Comparison of ENCODE assay signal across 28 cellular contexts in the genomic region with DNA sequence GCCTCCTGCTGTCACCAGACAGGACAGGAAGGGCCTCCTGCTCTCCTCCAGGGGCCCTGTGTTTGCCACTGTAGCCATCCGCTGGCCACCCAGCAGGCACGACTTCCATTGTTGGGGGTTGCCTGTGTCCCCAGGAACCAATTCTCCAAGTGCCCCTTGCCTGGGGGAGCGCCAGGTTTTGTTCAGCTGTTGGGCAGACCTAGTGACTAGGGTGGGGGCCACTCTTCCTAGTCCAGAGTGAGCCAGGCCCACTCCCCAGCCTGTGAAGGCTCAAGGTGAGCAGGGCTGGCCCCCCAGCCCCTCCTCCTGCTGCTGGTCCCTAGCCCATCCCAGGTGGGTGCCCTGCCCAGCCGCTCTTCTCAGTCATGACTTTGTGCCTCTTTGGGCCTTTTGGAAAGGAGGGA. TPM values are rescaled to one million over a fixed set of nuclear protein-coding genes. Genes with fewer than 3 reads are reported as not detected.
DNase-seq lines count a peak whose midpoint lies in the region; ATAC-seq lines count a peak whose summit lies in the region.
"Had no signal": no experiment of that assay in that cellular context is flagged by ENCODE, and none has a peak within 500 bp of the region (broad histone marks: within the 10 kb centered on the region; RNA-seq: fewer than 3 reads in every experiment).

No MANE protein-coding gene starts in this region.

- no peaks in the 10 kb centered on the region for H3K9me3 ChIP-seq in SJCRH30 (replicated peaks)
- H3K9me3 ChIP-seq: Caco-2, gastrocnemius medialis, HAP-1, thoracic aorta had no signal

- DNase-seq in stimulated activated CD4-positive, alpha-beta T cell treated with anti-CD3 and anti-CD28 coated beads, Interleukin-4, amount 100 ng/mL, for 1 hour: peak; percentile 1
- no peak for DNase-seq in stimulated activated CD4-positive, alpha-beta T cell treated with anti-CD3 and anti-CD28 coated beads, Interleukin-4, amount 100 ng/mL, for 4 hours
- DNase-seq in left cardiac atrium (peak; percentile 21), sciatic nerve (ENCODE audit: low spot score) (peak; percentile 56), SJCRH30 (no peak), SW 1271 (lab: John Stamatoyannopoulos, UW) (no peak)
- DNase-seq: activated CD4-positive, alpha-beta T cell treated with anti-CD3 and anti-CD28 coated beads for 36 hours; activated CD8-positive, alpha-beta T cell treated with anti-CD3 and anti-CD28 coated beads, Interleukin-2, amount 10 ng/mL, durations not matched to agents 7 days and 5 days; activated T-cell treated with anti-CD3 and anti-CD28 coated beads for 4 hours; Caco-2; DMS79; GDM1; KG1; MM.1S; naive thymus-derived CD4-positive, alpha-beta T cell; NCI-H2029; NCI-H526 treated with DMSO at 0.1 percent for 48 hours; retina; stimulated activated CD4-positive, alpha-beta T cell treated with anti-CD3 and anti-CD28 coated beads, Interleukin-12 subunit alpha, Interleukin-12 subunit beta, amount 100 ng/mL, for 4 hours; stimulated activated naive CD8-positive, alpha-beta T cell treated with anti-CD3 and anti-CD28 coated beads, Interleukin-15, Interleukin-2, amounts not matched to agents 100 U/mL and 50 U/mL, for 24 hours had no signal

- H3K4me1 ChIP-seq in SJCRH30: peaks cover 38% of the 10 kb centered on the region
- H3K4me1 ChIP-seq: Caco-2, HAP-1 had no signal

- intact Hi-C loops in left cardiac atrium (cut with DNase I) (no loop called here), sciatic nerve (cut with DNase I) (no loop called here)

- no peak overlapping the region for H3K4me3 ChIP-seq in SJCRH30
- H3K4me3 ChIP-seq: dorsolateral prefrontal cortex, gastrocnemius medialis, HAP-1, hepatocyte, thoracic aorta had no signal

- ATAC-seq in left cardiac atrium (no peak), sciatic nerve (no peak), GM21529 (IDR thresholded peaks at IDR 0.05; ENCODE audit: unreplicated experiment) (no peak)
- ATAC-seq: activated CD4-positive, alpha-beta T cell treated with anti-CD3 and anti-CD28 coated beads for 36 hours; activated CD8-positive, alpha-beta T cell treated with anti-CD3 and anti-CD28 coated beads, Interleukin-2, amount 10 ng/mL, durations not matched to agents 7 days and 5 days; gastrocnemius medialis; naive thymus-derived CD4-positive, alpha-beta T cell; Panc1; stimulated activated naive CD8-positive, alpha-beta T cell treated with anti-CD3 and anti-CD28 coated beads, Interleukin-15, Interleukin-2, amounts not matched to agents 100 U/mL and 50 U/mL, for 24 hours had no signal

- no peaks in the 10 kb centered on the region for H3K27me3 ChIP-seq in SJCRH30
- H3K27me3 ChIP-seq: dorsolateral prefrontal cortex, gastrocnemius medialis, hepatocyte had no signal

- no peak overlapping the region for H3K27ac ChIP-seq in SJCRH30
- H3K27ac ChIP-seq: C4-2B, dorsolateral prefrontal cortex, gastrocnemius medialis, hepatocyte, thoracic aorta had no signal

- no peaks in the 10 kb centered on the region for H3K36me3 ChIP-seq in SJCRH30
- H3K36me3 ChIP-seq: gastrocnemius medialis, HAP-1 had no signal

RNA-seq across cellular contexts. Expression of a gene that starts 30.9 kb away (rescaled TPM):
- total RNA-seq in left cardiac atrium: 10 to 100 TPM; 17.3 to 21.0 TPM
- total RNA-seq in sciatic nerve: 58.3 TPM
- 6.7 and 8.4 TPM in 2 replicates for total RNA-seq in SJCRH30 (2014; rRNA removed; shearing (Covaris generic))

Comparison
In these comparisons a context has a peak if more than half of its experiments do, and no peak if none do; other contexts are left out.
1. DNase-seq: peak in stimulated activated CD4-positive, alpha-beta T cell treated with anti-CD3 and anti-CD28 coated beads, Interleukin-4, amount 100 ng/mL, for 1 hour (single experiment), left cardiac atrium (single experiment) and sciatic nerve (single experiment); none in stimulated activated CD4-positive, alpha-beta T cell treated with anti-CD3 and anti-CD28 coated beads, Interleukin-4, amount 100 ng/mL, for 4 hours (0 of 2), SJCRH30 (0 of 2) and SW 1271 (0 of 2).